14 cellular contexts compared by ENCODE assay signal in the genomic region with DNA sequence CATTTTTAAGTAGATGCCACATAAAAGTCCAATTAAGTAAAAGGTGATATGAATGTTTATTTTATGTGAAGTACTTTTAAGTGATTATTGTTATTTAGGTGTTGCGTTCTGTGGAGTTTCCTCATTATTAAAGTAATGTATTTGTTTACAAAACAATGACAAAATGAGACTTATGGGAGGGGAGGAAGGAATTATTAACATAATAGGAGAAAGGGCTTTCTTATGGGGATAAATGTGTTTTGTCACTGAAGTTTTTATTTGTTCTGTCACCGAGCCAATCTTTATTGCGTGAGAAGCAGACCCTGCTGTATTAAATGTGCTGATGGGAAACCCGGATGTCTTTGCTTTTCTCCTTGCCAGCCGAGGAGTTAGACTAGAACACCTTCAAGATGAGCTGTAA. TPM values are rescaled to one million over a fixed set of nuclear protein-coding genes. Genes with fewer than 3 reads are reported as not detected.
DNase-seq lines count a peak whose midpoint lies in the region; ATAC-seq and TF ChIP-seq lines count a peak whose summit lies in the region.
"Had no signal": no experiment of that assay in that cellular context is flagged by ENCODE, and none has a peak within 500 bp of the region (broad histone marks: within the 10 kb centered on the region; RNA-seq: fewer than 3 reads in every experiment).

No MANE protein-coding gene starts in this region.

- CTCF ChIA-PET in MCF 10A (lab: Yijun Ruan, JAX): interaction anchor here (0.9 kb wide), 1 partner anchor 80 kb away, joined by 4 read pairs; no protein-coding TSS in a partner anchor

- H3K4me3 ChIP-seq in breast epithelium (no peak overlapping the region), mesenchymal stem cell (ENCODE audit: insufficient read depth in 1 of 2, low read depth in 1 of 2, low read length in 2 of 2) (no peak overlapping the region), uterus (no peak overlapping the region)

- H3K79me1 ChIP-seq in mesenchymal stem cell (replicated peaks; ENCODE audit: low read length, poor library complexity, severe bottlenecking): no peaks in the 10 kb centered on the region

- H3K18ac ChIP-seq in mesenchymal stem cell (ENCODE audit: low read depth in 1 of 2, low read length in 2 of 2): no peak overlapping the region

- H2AK5ac ChIP-seq in mesenchymal stem cell (ENCODE audit: low read length, severe bottlenecking): no peak overlapping the region

- no peaks in the 10 kb centered on the region for H3K9me3 ChIP-seq in breast epithelium
- H3K9me3 ChIP-seq in mesenchymal stem cell (ENCODE audit: control insufficient read depth, low read length): no peaks in the 10 kb centered on the region
- no peaks in the 10 kb centered on the region for H3K9me3 ChIP-seq in uterus

- no peaks in the 10 kb centered on the region for H3K27me3 ChIP-seq in breast epithelium
- H3K27me3 ChIP-seq in mesenchymal stem cell (ENCODE audit: control insufficient read depth in 1 of 2, insufficient read depth in 1 of 2, low read length in 2 of 2): no peaks in the 10 kb centered on the region
- H3K27me3 ChIP-seq in uterus: no peaks in the 10 kb centered on the region

- H3K27me3 Mint-ChIP-seq in MCF 10A (ENCODE audit: insufficient read depth, unreplicated experiment): no peaks in the 10 kb centered on the region
- no peaks in the 10 kb centered on the region for H3K27me3 Mint-ChIP-seq in brain

- POLR2A ChIA-PET in MCF 10A (lab: Yijun Ruan, JAX): interaction anchor here (0.6 to 4.2 kb wide), 9 partner anchors 9 to 82 kb away, joined by 3 to 58 read pairs (median 13); a partner anchor contains a TSS

- peak overlapping the region in 1 of 2 donors; percentile 91 for H3K27ac ChIP-seq in breast epithelium
- peak overlapping the region; percentile 54 for H3K27ac ChIP-seq in mesenchymal stem cell (ENCODE audit: low read length, poor library complexity, severe bottlenecking)
- peak overlapping the region; percentile 95 to 96 for H3K27ac ChIP-seq in uterus

- H4K8ac ChIP-seq in mesenchymal stem cell (ENCODE audit: low read length): no peak overlapping the region

- H3K4me1 Mint-ChIP-seq in MCF 10A (ENCODE audit: insufficient read depth, unreplicated experiment): peaks cover 70% of the 10 kb centered on the region
- H3K4me1 Mint-ChIP-seq in brain: peaks cover 95% of the 10 kb centered on the region

- no peak overlapping the region for H2AFZ ChIP-seq in mesenchymal stem cell (ENCODE audit: low read depth, low read length)

- no peak overlapping the region for H4K91ac ChIP-seq in mesenchymal stem cell (ENCODE audit: low read length)

- H2BK15ac ChIP-seq in mesenchymal stem cell (ENCODE audit: low read depth, poor library complexity, severe bottlenecking): no peak overlapping the region

- no peaks in the 10 kb centered on the region for H3K9me3 Mint-ChIP-seq in MCF 10A (ENCODE audit: unreplicated experiment)
- H3K9me3 Mint-ChIP-seq in brain: no peaks in the 10 kb centered on the region
- H3K9me3 Mint-ChIP-seq: endodermal cell, mesothelial cell of epicardium had no signal

- no peak overlapping the region for H3K23ac ChIP-seq in mesenchymal stem cell (ENCODE audit: low read length in 2 of 2)

- no peak overlapping the region for H3K4ac ChIP-seq in mesenchymal stem cell (ENCODE audit: low read depth in 1 of 2, low read length in 2 of 2)

- WGBS in mesenchymal stem cell: 85% methylated on average over 4 of the region's 5 CpGs

- intact Hi-C loops in MCF 10A (cut with micrococcal nuclease): no loop called here
- intact Hi-C loops in breast epithelium (cut with DNase I; ENCODE audit: low total_unique reads): no loop called here
- intact Hi-C loops in uterus (cut with DNase I; ENCODE audit: low total_unique reads): no loop called here

- no peak overlapping the region for H2BK12ac ChIP-seq in mesenchymal stem cell (ENCODE audit: low read length in 2 of 2)

- DNase-seq in MCF 10A (ENCODE audit: unreplicated experiment): peak; percentile 69
- no peak for DNase-seq in breast epithelium (ENCODE audit: low spot score in 2 of 2)
- DNase-seq in mesenchymal stem cell: no peak
- DNase-seq in uterus: no peak
- DNase-seq in NCI-H510A treated with DMSO at 0.1 percent for 48 hours (lab: John Stamatoyannopoulos, UW): no peak
- no peak for DNase-seq in activated T-cell treated with anti-CD3 and anti-CD28 coated beads, Interleukin-2, amount 50 U/mL, for 48 hours
- DNase-seq: DMS 273 treated with DMSO at 0.1 percent for 48 hours, endodermal cell, NCI-H2081 treated with DMSO at 0.1 percent for 48 hours, right cardiac atrium, T-helper 9 cell had no signal

- BruUV-seq in MCF 10A (replicated peaks; lab: Mats Ljungman, UMichigan): no TSS peak

- H3K4me3 Mint-ChIP-seq in MCF 10A (ENCODE audit: unreplicated experiment) (peak overlapping the region; percentile 3), brain (peak overlapping the region in 1 of 5 experiments; percentile 5)
- H3K4me3 Mint-ChIP-seq: endodermal cell, mesothelial cell of epicardium had no signal

- no peak overlapping the region for H2BK5ac ChIP-seq in mesenchymal stem cell (ENCODE audit: low read depth, low read length, poor library complexity, severe bottlenecking)

- H3K4me2 ChIP-seq in mesenchymal stem cell (ENCODE audit: low read length, poor library complexity, severe bottlenecking): no peak overlapping the region

- no peak overlapping the region for H2BK120ac ChIP-seq in mesenchymal stem cell (ENCODE audit: low read depth, low read length)

- TF ChIP-seq POLR2A in breast epithelium (IDR thresholded peaks at IDR 0.05): no peak
- TF ChIP-seq POLR2A in uterus (IDR thresholded peaks at IDR 0.05): no peak

- ATAC-seq in HG03439 (IDR thresholded peaks at IDR 0.05; ENCODE audit: unreplicated experiment): no peak
- ATAC-seq: right cardiac atrium had no signal

- peak overlapping the region; percentile 98 for H3K27ac Mint-ChIP-seq in MCF 10A (ENCODE audit: low read depth, unreplicated experiment)
- H3K27ac Mint-ChIP-seq in brain: peak overlapping the region in 3 of 5 experiments; percentile 5 to 43 (median 6)
- H3K27ac Mint-ChIP-seq: endodermal cell had no signal

- no peak overlapping the region for H3K14ac ChIP-seq in mesenchymal stem cell (ENCODE audit: low read length in 2 of 2)

- peak overlapping the region; percentile 36 for H3K9ac ChIP-seq in mesenchymal stem cell (ENCODE audit: low read length)

- TF ChIP-seq CTCF in MCF 10A (IDR thresholded peaks at IDR 0.05; ENCODE audit: unreplicated experiment): no peak
- TF ChIP-seq CTCF in breast epithelium (IDR thresholded peaks at IDR 0.05): no peak
- TF ChIP-seq CTCF in brain (conservative IDR thresholded peaks at IDR 0.05): no peak
- TF ChIP-seq CTCF in uterus (IDR thresholded peaks at IDR 0.05): no peak

- H3K36me3 ChIP-seq in breast epithelium (no peaks in the 10 kb centered on the region), mesenchymal stem cell (ENCODE audit: control insufficient read depth in 1 of 2, insufficient read depth in 2 of 2, low read depth in 1 of 2, low read length in 2 of 2) (no peaks in the 10 kb centered on the region), uterus (no peaks in the 10 kb centered on the region)

- peaks cover 5 to 7% of the 10 kb centered on the region in 2 donors for H3K4me1 ChIP-seq in breast epithelium
- peaks cover 33% of the 10 kb centered on the region for H3K4me1 ChIP-seq in mesenchymal stem cell (ENCODE audit: control insufficient read depth, insufficient read depth, low read depth, low read length)
- H3K4me1 ChIP-seq in uterus: peaks cover 6 to 22% of the 10 kb centered on the region in 2 donors

- peaks cover 12% of the 10 kb centered on the region for H3K36me3 Mint-ChIP-seq in MCF 10A (ENCODE audit: insufficient read depth, unreplicated experiment)
- no peaks in the 10 kb centered on the region for H3K36me3 Mint-ChIP-seq in brain
- H3K36me3 Mint-ChIP-seq: mesothelial cell of epicardium had no signal

RNA-seq across cellular contexts. Expression of a gene that starts 44.5 kb away (rescaled TPM):
- 134 and 136 TPM in 2 replicates for total RNA-seq in MCF 10A (2022)
- 100 to 1,000 TPM; 191 to 209 (median 193) TPM for total RNA-seq in breast epithelium
- polyA plus RNA-seq in brain (ENCODE audit: insufficient read depth, low read depth, low replicate concordance): 47.4 TPM
- 39.8 TPM for polyA plus RNA-seq in mesenchymal stem cell (2013, experiment 1 of 2)
- 39.0 TPM for polyA plus RNA-seq in mesenchymal stem cell (2013, experiment 2 of 2)
- 100 to 1,000 TPM in 3 of 4 donors, 10 to 100 TPM in 1; 93.5 to 234 (median 207) TPM for total RNA-seq in uterus
